In the genomic region with DNA sequence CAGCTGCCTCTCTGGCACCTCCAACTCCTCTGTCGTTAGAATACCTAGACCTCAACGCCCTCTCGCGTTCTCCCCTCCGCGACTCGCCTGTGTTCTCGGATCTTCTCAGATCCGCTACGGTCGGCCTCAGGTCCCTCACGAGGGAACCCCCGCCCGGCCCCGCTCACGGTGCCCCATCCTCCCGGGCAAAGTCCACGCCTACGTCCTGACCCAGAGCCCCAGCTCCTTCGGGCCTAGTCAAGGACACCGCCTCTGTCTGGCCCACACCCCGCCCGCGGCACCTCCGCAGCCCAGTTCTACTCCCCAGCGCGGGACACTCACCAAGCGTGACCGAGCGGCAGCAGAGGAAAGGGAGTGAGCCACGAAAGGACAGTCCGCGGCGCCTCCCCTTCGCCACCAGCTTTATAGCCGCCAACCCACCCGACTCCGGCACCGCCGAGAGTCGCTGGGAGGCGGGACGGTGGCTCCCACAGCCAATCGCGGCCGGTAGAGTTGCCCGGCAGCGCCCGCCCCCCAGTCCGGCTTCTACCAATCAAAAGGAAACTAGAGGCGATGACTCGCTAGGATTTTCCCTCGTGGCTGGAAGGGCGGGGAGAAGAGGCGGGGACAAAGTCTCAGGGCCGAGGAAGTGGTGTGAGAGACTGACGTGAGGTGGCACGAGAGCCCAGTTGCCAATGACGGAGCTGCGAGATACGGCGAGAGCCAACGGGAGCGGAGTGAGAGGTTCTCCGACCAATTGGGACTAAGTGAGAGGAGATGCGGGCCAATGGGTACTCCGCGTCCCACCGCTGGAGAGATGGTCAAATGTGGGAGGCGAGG, we compare ENCODE assay signal across 8 cellular contexts. TPM values are rescaled to one million over a fixed set of nuclear protein-coding genes. Genes with fewer than 3 reads are reported as not detected.
DNase-seq lines count a peak whose midpoint lies in the region; ATAC-seq and TF ChIP-seq lines count a peak whose summit lies in the region.

A gene (minus strand): TSS at position 378 of the 819 bp plus-strand sequence. CDS start 14,447 bp downstream, outside the sequence.

- peaks cover 43 to 48% of the 10 kb centered on the region in 2 experiments for H3K4me1 Mint-ChIP-seq in H9
- peaks cover 38 to 45% of the 10 kb centered on the region in 2 donors for H3K4me1 Mint-ChIP-seq in natural killer cell treated with Interleukin-12 subunit alpha and Interleukin-12 subunit beta and Interleukin-15 and Interleukin-18, amount 100 ng/mL, for 72 hours (ENCODE audit: low read depth in 2 of 2)

- TF ChIP-seq CTCF in H9 (conservative IDR thresholded peaks at IDR 0.05), result no peak
- no peak for TF ChIP-seq CTCF in fibroblast of pulmonary artery (IDR thresholded peaks at IDR 0.05; ENCODE audit: low read length, missing control alignments)

- H3K4me3 Mint-ChIP-seq in H9, result peak within 1 kb of the TSS; percentile 96 to 100
- peak within 1 kb of the TSS; percentile 94 for H3K4me3 Mint-ChIP-seq in natural killer cell treated with Interleukin-12 subunit alpha and Interleukin-12 subunit beta and Interleukin-15 and Interleukin-18, amount 100 ng/mL, for 72 hours

- H2BK15ac ChIP-seq in H9 (ENCODE audit: low read depth, low read length), result no peak within 1 kb of the TSS

- peaks cover 1% of the 10 kb centered on the region for H3K27me3 Mint-ChIP-seq in H9 (ENCODE audit: low read depth)
- H3K27me3 Mint-ChIP-seq in natural killer cell treated with Interleukin-12 subunit alpha and Interleukin-12 subunit beta and Interleukin-15 and Interleukin-18, amount 100 ng/mL, for 72 hours, result no peaks in the 10 kb centered on the region

- DNase-seq in ELR (ENCODE audit: low read depth), result peak; percentile 99
- peak; percentile 100 for DNase-seq in H9
- DNase-seq in MG63, result peak; percentile 99
- peak; percentile 100 for DNase-seq in SHP77 treated with DMSO at 0.1 percent for 48 hours (lab: John Stamatoyannopoulos, UW)
- DNase-seq in activated effector memory CD4-positive, alpha-beta T cell treated with anti-CD3 and anti-CD28 coated beads, Interleukin-2, amount 50 U/mL, for 16 hours, result peak; percentile 99
- peak; percentile 100 for DNase-seq in fibroblast of pulmonary artery (ENCODE audit: low read depth)
- peak; percentile 99 for DNase-seq in natural killer cell treated with Interleukin-12 subunit alpha and Interleukin-12 subunit beta and Interleukin-15 and Interleukin-18, amount 100 ng/mL, for 72 hours (ENCODE audit: low spot score)
- peak; percentile 98 for DNase-seq in stimulated activated naive CD8-positive, alpha-beta T cell treated with anti-CD3 and anti-CD28 coated beads, Interleukin-15, Interleukin-2, amounts not matched to agents 100 U/mL and 50 U/mL, for 24 hours

- H3K56ac ChIP-seq in H9 (ENCODE audit: insufficient read length, low read depth, low read length), result peak within 1 kb of the TSS; percentile 35

- H3K23ac ChIP-seq in H9 (ENCODE audit: insufficient read length, low read depth, low read length), result no peak within 1 kb of the TSS

- H2AK5ac ChIP-seq in H9 (ENCODE audit: insufficient read length, low read length), result no peak within 1 kb of the TSS

- no peaks in the 10 kb centered on the region; the same call in 1 of the 2 replicates for H3K36me3 ChIP-seq in MG63

- H2AFZ ChIP-seq in H9 (ENCODE audit: low read length), result no peak within 1 kb of the TSS

- no peaks in the 10 kb centered on the region for H3K9me3 ChIP-seq in H9 (ENCODE audit: control insufficient read depth, low read depth, low read length)
- H3K9me3 ChIP-seq in MG63, result no peaks in the 10 kb centered on the region

- peaks cover 13% of the 10 kb centered on the region for H3K23me2 ChIP-seq in H9 (ENCODE audit: insufficient read length, low read depth, low read length, poor library complexity, severe bottlenecking)

- H4K20me1 ChIP-seq in H9 (ENCODE audit: control insufficient read depth, insufficient read depth, insufficient read length), result peaks cover 3% of the 10 kb centered on the region

- peaks cover 13 to 30% (median 30%) of the 10 kb centered on the region in 3 experiments for H3K36me3 Mint-ChIP-seq in H9 (ENCODE audit: insufficient read depth in 1 of 3, low read depth in 3 of 3)
- H3K36me3 Mint-ChIP-seq in natural killer cell treated with Interleukin-12 subunit alpha and Interleukin-12 subunit beta and Interleukin-15 and Interleukin-18, amount 100 ng/mL, for 72 hours, result peaks cover 10% of the 10 kb centered on the region

- no peak within 1 kb of the TSS for H4K91ac ChIP-seq in H9 (ENCODE audit: insufficient read length, low read depth, low read length)

- H3K14ac ChIP-seq in H9 (ENCODE audit: insufficient read depth, low read length), result peak within 1 kb of the TSS; percentile 89

- H2BK120ac ChIP-seq in H9 (ENCODE audit: low read depth, low read length, poor library complexity, severe bottlenecking), result no peak within 1 kb of the TSS

- H3K79me1 ChIP-seq in H9 (ENCODE audit: insufficient read depth, low read depth, low read length, poor library complexity, severe bottlenecking), result no peaks in the 10 kb centered on the region

- ATAC-seq in natural killer cell treated with Interleukin-12 subunit alpha and Interleukin-12 subunit beta and Interleukin-15 and Interleukin-18, amount 100 ng/mL, for 72 hours, result peak; percentile 95 to 96
- ATAC-seq in stimulated activated naive CD8-positive, alpha-beta T cell treated with anti-CD3 and anti-CD28 coated beads, Interleukin-15, Interleukin-2, amounts not matched to agents 100 U/mL and 50 U/mL, for 24 hours, result peak; percentile 92

- peaks cover 2 to 9% of the 10 kb centered on the region in 2 experiments; a peak in 4 of 5 replicates for H3K9me3 Mint-ChIP-seq in H9
- peaks cover 5% of the 10 kb centered on the region for H3K9me3 Mint-ChIP-seq in natural killer cell treated with Interleukin-12 subunit alpha and Interleukin-12 subunit beta and Interleukin-15 and Interleukin-18, amount 100 ng/mL, for 72 hours

- no peak within 1 kb of the TSS for H2BK20ac ChIP-seq in H9 (ENCODE audit: low read depth, low read length, poor library complexity, severe bottlenecking)

- H3K18ac ChIP-seq in H9 (ENCODE audit: insufficient read length, low read depth, low read length), result peak within 1 kb of the TSS; percentile 43

- H3K27ac Mint-ChIP-seq in H9, result peak within 1 kb of the TSS; percentile 97 to 99 (median 98)
- H3K27ac Mint-ChIP-seq in natural killer cell treated with Interleukin-12 subunit alpha and Interleukin-12 subunit beta and Interleukin-15 and Interleukin-18, amount 100 ng/mL, for 72 hours, result peak within 1 kb of the TSS; percentile 92 to 96

- peak within 1 kb of the TSS; percentile 87 for H3K4me2 ChIP-seq in H9 (ENCODE audit: insufficient read depth, insufficient read length, low read length)

- peak within 1 kb of the TSS; percentile 71 for H2BK5ac ChIP-seq in H9 (ENCODE audit: insufficient read length, low read length)

- peak within 1 kb of the TSS; percentile 68 for H2BK12ac ChIP-seq in H9 (ENCODE audit: insufficient read length, low read depth, low read length)

- peaks cover 3% of the 10 kb centered on the region; the same call in 1 of the 2 replicates for H3K4me1 ChIP-seq in H9 (ENCODE audit: insufficient read depth, low read length)

- no peak within 1 kb of the TSS for H4K5ac ChIP-seq in H9 (ENCODE audit: insufficient read length, low read depth, low read length)

- H3K4ac ChIP-seq in H9 (ENCODE audit: low read depth, low read length), result no peak within 1 kb of the TSS; the same call in 1 of the 2 replicates

- peaks cover 48% of the 10 kb centered on the region; the same call in 1 of the 2 replicates for H3K79me2 ChIP-seq in H9 (ENCODE audit: insufficient read depth, low read length)

- peak within 1 kb of the TSS; percentile 79 for H3K4me3 ChIP-seq in MG63
- peak within 1 kb of the TSS; percentile 92 for H3K4me3 ChIP-seq in fibroblast of pulmonary artery (replicated peaks; ENCODE audit: low read depth, low read length)

- H3K9ac ChIP-seq in H9 (ENCODE audit: extremely low read depth, insufficient read length, low read length), result peak within 1 kb of the TSS; percentile 96

- no CpG with 5 or more reads among the region's 70 CpGs for WGBS in H9 (ENCODE audit: extremely low coverage, insufficient read length, low lambda C conversion rate)

- H4K8ac ChIP-seq in H9 (replicated peaks; ENCODE audit: insufficient read length, low read depth, low read length), result no peak within 1 kb of the TSS

- H3T11ph ChIP-seq in H9 (ENCODE audit: low read length), result peak within 1 kb of the TSS; percentile 4

- peak within 1 kb of the TSS; percentile 77 for H3K27ac ChIP-seq in H9 (ENCODE audit: insufficient read length, low read depth, low read length)

- H3K27me3 ChIP-seq in H9 (ENCODE audit: insufficient read depth, low read length), result no peaks in the 10 kb centered on the region
- no peaks in the 10 kb centered on the region for H3K27me3 ChIP-seq in MG63

RNA-seq across cellular contexts. Expression of the gene that starts here (rescaled TPM):
- 144 and 147 TPM in 2 replicates for total RNA-seq in H9 (2021)
- 19.5 and 22.1 TPM in 2 replicates for total RNA-seq in MG63 (2014; rRNA removed; shearing (Covaris generic); ENCODE audit: low replicate concordance)
- 100 to 1,000 TPM in 1 of 2 donors, 10 to 100 TPM in 1; 81.2 to 102 TPM for total RNA-seq in natural killer cell treated with Interleukin-12 subunit alpha and Interleukin-12 subunit beta and Interleukin-15 and Interleukin-18, amount 100 ng/mL, for 72 hours

Comparison
In these comparisons a context has a peak if more than half of its experiments do, and no peak if none do; other contexts are left out.
1. Peak in every context shown above with its lines: DNase-seq, ATAC-seq, H3K4me3 ChIP-seq and H3K27ac ChIP-seq.